In the genomic region with DNA sequence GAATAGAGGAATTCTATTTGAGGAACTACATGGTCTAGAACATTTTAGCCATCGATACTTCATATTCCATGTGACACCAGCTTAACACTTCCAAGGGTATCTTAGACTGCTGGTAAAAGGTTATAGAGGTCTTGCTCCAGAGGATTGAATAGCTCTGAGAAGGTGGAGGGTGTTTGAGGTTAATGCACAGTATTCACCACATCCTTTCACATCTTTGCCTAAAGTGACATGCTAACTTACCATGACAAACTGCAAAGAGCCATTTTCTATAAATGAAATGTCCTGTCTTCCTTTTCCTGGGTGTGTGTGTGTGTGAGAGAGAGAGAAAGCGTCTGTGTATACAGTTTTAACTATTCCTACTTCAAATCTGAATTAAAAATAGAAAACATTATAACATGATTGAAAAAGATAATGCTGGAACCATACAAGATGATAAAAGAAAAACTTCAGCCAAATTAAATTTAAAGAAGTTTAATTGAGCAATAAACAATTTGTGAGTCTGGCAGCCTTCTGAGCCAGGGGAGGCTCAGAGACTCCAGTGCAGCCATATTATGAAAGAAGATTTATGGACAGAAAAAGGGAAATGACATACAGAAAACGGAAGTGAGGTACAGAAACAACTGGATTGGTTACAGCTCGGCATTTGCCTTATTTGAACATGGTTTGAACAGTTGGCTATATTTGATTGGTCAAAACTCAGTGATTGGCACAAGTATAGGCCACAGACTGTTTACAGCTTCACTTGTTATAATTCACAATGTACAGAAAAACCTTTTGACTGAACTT, we compare ENCODE assay signal across 1 cellular context.
A peak's percentile ranks its signal among the peaks of the same experiment; 100 is the strongest.
TF ChIP-seq lines count a peak whose summit lies in the region.

No MANE protein-coding gene starts in this region.

TF ChIP-seq in GM12878, 131 proteins besides CTCF, POLR2A, EP300 and RAD21 (continued from another document):
- TF ChIP-seq, protein P1, sequence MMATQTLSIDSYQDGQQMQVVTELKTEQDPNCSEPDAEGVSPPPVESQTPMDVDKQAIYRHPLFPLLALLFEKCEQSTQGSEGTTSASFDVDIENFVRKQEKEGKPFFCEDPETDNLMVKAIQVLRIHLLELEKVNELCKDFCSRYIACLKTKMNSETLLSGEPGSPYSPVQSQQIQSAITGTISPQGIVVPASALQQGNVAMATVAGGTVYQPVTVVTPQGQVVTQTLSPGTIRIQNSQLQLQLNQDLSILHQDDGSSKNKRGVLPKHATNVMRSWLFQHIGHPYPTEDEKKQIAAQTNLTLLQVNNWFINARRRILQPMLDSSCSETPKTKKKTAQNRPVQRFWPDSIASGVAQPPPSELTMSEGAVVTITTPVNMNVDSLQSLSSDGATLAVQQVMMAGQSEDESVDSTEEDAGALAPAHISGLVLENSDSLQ (IDR thresholded peaks at IDR 0.05), result peak; percentile 88
